In the genomic region with DNA sequence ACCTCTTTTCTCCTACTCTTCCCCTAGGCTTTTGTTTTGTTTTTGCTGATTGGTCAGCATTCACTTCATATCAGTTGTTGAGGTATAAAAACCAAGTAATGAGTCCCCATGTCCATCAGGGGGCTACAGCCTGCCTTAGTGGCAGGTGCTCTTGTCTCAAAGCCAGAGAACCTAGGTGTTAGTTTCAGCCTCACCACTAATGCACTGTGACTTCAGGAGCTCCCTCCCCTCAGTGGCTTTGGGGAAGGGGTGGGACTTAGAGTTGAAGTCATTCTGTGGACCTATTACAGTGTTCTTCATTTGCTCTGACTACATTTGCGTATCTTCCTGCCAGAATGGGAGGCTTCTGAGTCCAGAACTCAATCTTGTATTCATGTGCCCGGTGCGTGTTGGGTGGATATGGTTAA, we compare ENCODE assay signal across 8 cellular contexts. TPM values are rescaled to one million over a fixed set of nuclear protein-coding genes. Genes with fewer than 3 reads are reported as not detected.
A peak's percentile ranks its signal among the peaks of the same experiment; 100 is the strongest.
DNase-seq lines count a peak whose midpoint lies in the region; ATAC-seq and TF ChIP-seq lines count a peak whose summit lies in the region.

No MANE protein-coding gene starts in this region.

- no peak overlapping the region for H4K8ac ChIP-seq in mesendoderm (ENCODE audit: low read depth, low read length)

- no peak overlapping the region for H4K5ac ChIP-seq in mesendoderm (ENCODE audit: low read length)

- peaks cover 7% of the 10 kb centered on the region for H3K4me1 ChIP-seq in Panc1 (ENCODE audit: control insufficient read depth, insufficient read depth, low read length)
- no peaks in the 10 kb centered on the region for H3K4me1 ChIP-seq in mesendoderm (ENCODE audit: control insufficient read depth, low read depth, low read length)

- peak; percentile 100 for ATAC-seq in HG02885 (IDR thresholded peaks at IDR 0.05; ENCODE audit: poor library complexity, unreplicated experiment)
- no peak for ATAC-seq in Panc1
- no peak for ATAC-seq in sciatic nerve

- POLR2A ChIA-PET in Panc1 (lab: Charles Lee): no interaction called here

- H2BK15ac ChIP-seq in mesendoderm (replicated peaks; ENCODE audit: low read depth): no peak overlapping the region

- no peak overlapping the region for H3K23ac ChIP-seq in mesendoderm (ENCODE audit: low read length)

- TF ChIP-seq CTCF in Panc1 (IDR thresholded peaks at IDR 0.05): 0 out of 2 replicates have a peak, but pooled peaks have one; percentile 6

- no peak overlapping the region for H3K27ac ChIP-seq in Panc1 (ENCODE audit: low read length)
- no peak overlapping the region for H3K27ac ChIP-seq in mesendoderm (ENCODE audit: low read depth, low read length)

- WGBS in mesendoderm (ENCODE audit: extremely low coverage, insufficient coverage, low lambda C conversion rate): no CpG with 5 or more reads among the region's 3 CpGs

- no peak overlapping the region for H2BK120ac ChIP-seq in mesendoderm (ENCODE audit: low read depth, low read length)

- peaks cover 10% of the 10 kb centered on the region for H3K79me2 ChIP-seq in mesendoderm (ENCODE audit: control insufficient read depth, insufficient read depth, low read length)

- H3K79me1 ChIP-seq in mesendoderm (ENCODE audit: low read length): peaks cover 13% of the 10 kb centered on the region

- H3K9ac ChIP-seq in mesendoderm (ENCODE audit: low read length): no peak overlapping the region

- no peak overlapping the region for H3K4me2 ChIP-seq in mesendoderm (ENCODE audit: low read length)

- no peak overlapping the region for H3K4ac ChIP-seq in mesendoderm (ENCODE audit: low read depth, low read length)

- DNase-seq in stimulated activated CD4-positive, alpha-beta T cell treated with anti-CD3 and anti-CD28 coated beads, Interleukin-15, amount 100 ng/mL, for 24 hours: peak; percentile 34
- DNase-seq in stimulated activated CD4-positive, alpha-beta T cell treated with anti-CD3 and anti-CD28 coated beads, Interleukin-4, amount 100 ng/mL, for 4 hours: no peak
- DNase-seq in Panc1 (ENCODE audit: low read depth, low spot score): no peak
- peak; percentile 92 for DNase-seq in mesendoderm
- DNase-seq in sciatic nerve (ENCODE audit: low spot score): no peak
- DNase-seq in NCI-H1930 (lab: John Stamatoyannopoulos, UW): no peak
- DNase-seq in GDM1 (lab: John Stamatoyannopoulos, UW): no peak

- intact Hi-C loops in Panc1 (cut with micrococcal nuclease; ENCODE audit: unreplicated experiment) (no loop called here), sciatic nerve (cut with DNase I) (no loop called here)

- no TSS peak for BruUV-seq in Panc1 (replicated peaks; lab: Mats Ljungman, UMichigan)

- no peaks in the 10 kb centered on the region for H3K36me3 ChIP-seq in Panc1 (ENCODE audit: control insufficient read depth, insufficient read depth, low read length)
- H3K36me3 ChIP-seq in mesendoderm (ENCODE audit: control insufficient read depth, insufficient read depth, low read length): no peaks in the 10 kb centered on the region

- H3K27me3 ChIP-seq in Panc1 (ENCODE audit: control insufficient read depth, insufficient read depth, low read length) (no peaks in the 10 kb centered on the region), mesendoderm (ENCODE audit: insufficient read depth, low read length, poor library complexity) (no peaks in the 10 kb centered on the region)

- H3K56ac ChIP-seq in mesendoderm (ENCODE audit: low read length): no peak overlapping the region

- CTCF ChIA-PET in Panc1 (lab: Charles Lee): no interaction called here

- in situ Hi-C loops in Panc1 (cut with HindIII; ENCODE audit: low pct_unique_long_range_greater_than_20kb, low sequenced_read_pairs): no loop called here

- H2BK5ac ChIP-seq in mesendoderm (ENCODE audit: low read length): no peak overlapping the region

- H3K18ac ChIP-seq in mesendoderm (ENCODE audit: low read length): no peak overlapping the region

- H3K9me3 ChIP-seq in Panc1 (ENCODE audit: control insufficient read depth, insufficient read depth, low read depth, low read length): no peaks in the 10 kb centered on the region

- H3K4me3 ChIP-seq in Panc1 (ENCODE audit: low read depth in 2 of 2, low read length in 2 of 2) (no peak overlapping the region), mesendoderm (ENCODE audit: low read length) (no peak overlapping the region)

- no peak overlapping the region for H2AK5ac ChIP-seq in mesendoderm (ENCODE audit: low read length)

RNA-seq across cellular contexts. Expression of a gene that starts 41.6 kb away (rescaled TPM):
- 30.6 TPM for total RNA-seq in Panc1 (2021; ENCODE audit: unreplicated experiment)
- 17.2 TPM for polyA plus RNA-seq in Panc1 (2012; ENCODE audit: insufficient read length)
- polyA plus RNA-seq in mesendoderm (2013, experiment 1 of 2): 17.7 TPM
- polyA plus RNA-seq in mesendoderm (2013, experiment 2 of 2): 17.2 TPM
- 56.6 TPM for total RNA-seq in sciatic nerve

Comparison
In these comparisons a context has a peak if more than half of its experiments do, and no peak if none do; other contexts are left out.
1. DNase-seq: peak in stimulated activated CD4-positive, alpha-beta T cell treated with anti-CD3 and anti-CD28 coated beads, Interleukin-15, amount 100 ng/mL, for 24 hours (single experiment) and mesendoderm (single experiment); none in stimulated activated CD4-positive, alpha-beta T cell treated with anti-CD3 and anti-CD28 coated beads, Interleukin-4, amount 100 ng/mL, for 4 hours (0 of 2), Panc1 (single experiment), sciatic nerve (single experiment), NCI-H1930 (0 of 2) and GDM1 (single experiment).